ENCODE assay signal across 2 cellular contexts in genomic region chr1:207152792-207153434, GRCh38.
TF ChIP-seq lines count a peak whose summit lies in the region.

No MANE protein-coding gene starts in this region.

TF ChIP-seq in GM23338, 12 proteins besides CTCF, POLR2A, EP300 and RAD21:
- TF ChIP-seq ZNF462 (CRISPR knock-in tag; IDR thresholded peaks at IDR 0.05), result no peak
- no peak for TF ChIP-seq ETS1 (IDR thresholded peaks at IDR 0.05)
- TF ChIP-seq ZNF331 (CRISPR knock-in tag; IDR thresholded peaks at IDR 0.05; ENCODE audit: low read depth), result no peak
- TF ChIP-seq JUNB (IDR thresholded peaks at IDR 0.05; ENCODE audit: unreplicated experiment), result no peak
- TF ChIP-seq EZH2 (IDR thresholded peaks at IDR 0.05; ENCODE audit: low read depth, unreplicated experiment), result no peak
- TF ChIP-seq STAT1 (IDR thresholded peaks at IDR 0.05; ENCODE audit: unreplicated experiment), result no peak
- TF ChIP-seq REST (IDR thresholded peaks at IDR 0.05; ENCODE audit: unreplicated experiment), result no peak
- no peak for TF ChIP-seq CREB1 (CRISPR knock-in tag; IDR thresholded peaks at IDR 0.05; ENCODE audit: low read depth)
- no peak for TF ChIP-seq ZNF114 (CRISPR knock-in tag; IDR thresholded peaks at IDR 0.05)
- no peak for TF ChIP-seq EZH2phosphoT487 (IDR thresholded peaks at IDR 0.05; ENCODE audit: unreplicated experiment)
- TF ChIP-seq POLR2AphosphoS5 (IDR thresholded peaks at IDR 0.05; ENCODE audit: low read depth), result no peak
- TF ChIP-seq NANOG (IDR thresholded peaks at IDR 0.05; ENCODE audit: borderline replicate concordance), result no peak

TF ChIP-seq in GM12878, 131 proteins besides CTCF, POLR2A, EP300 and RAD21 (continued from another document):
- no peak for TF ChIP-seq BCLAF1 (IDR thresholded peaks at IDR 0.05)
- no peak for TF ChIP-seq MYB (IDR thresholded peaks at IDR 0.05; ENCODE audit: borderline replicate concordance, low read depth, low read length)
- TF ChIP-seq GABPA (IDR thresholded peaks at IDR 0.05; ENCODE audit: low read depth), result 0 out of 2 replicates have a peak, but pooled peaks have one; percentile 28
- TF ChIP-seq ELK1 (IDR thresholded peaks at IDR 0.05; ENCODE audit: low read depth, low read length), result no peak
